20 cellular contexts compared by ENCODE assay signal in the genomic region with DNA sequence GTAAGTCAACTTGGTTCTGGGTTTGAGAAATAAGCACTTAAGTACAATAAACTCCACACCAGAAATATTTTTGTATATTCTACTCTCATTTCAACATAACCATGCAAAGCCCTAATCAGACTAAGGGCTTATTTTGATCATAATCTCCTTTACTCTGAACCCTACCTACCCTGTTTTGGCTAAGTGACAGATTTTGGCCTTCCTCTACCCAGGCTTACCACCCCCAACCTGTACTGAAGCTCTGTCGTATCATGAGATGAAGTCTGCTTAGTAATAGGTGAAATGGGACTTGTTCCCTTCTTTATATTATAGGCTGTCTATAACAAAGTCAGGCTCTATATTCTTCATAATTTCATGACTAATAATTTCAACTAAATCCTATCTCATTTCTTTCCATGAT.
DNase-seq lines count a peak whose midpoint lies in the region; ATAC-seq and TF ChIP-seq lines count a peak whose summit lies in the region.
"Had no signal": no experiment of that assay in that cellular context is flagged by ENCODE, and none has a peak within 500 bp of the region (broad histone marks: within the 10 kb centered on the region; RNA-seq: fewer than 3 reads in every experiment).

No MANE protein-coding gene starts in this region.

- H3K9me3 ChIP-seq in CD4-positive, CD25-positive, alpha-beta regulatory T cell (ENCODE audit: control insufficient read depth in 2 of 2, low read length in 2 of 2), result no peaks in the 10 kb centered on the region
- H3K9me3 ChIP-seq: colonic mucosa, pancreas, sigmoid colon, SJSA1, testis had no signal

- H3K27me3 Mint-ChIP-seq in T-helper 1 cell treated with Interleukin-12 subunit alpha and Interleukin-12 subunit beta and Interleukin-4 antibody, amounts not matched to agents 30 μg/mL and 1 μg/mL, for 36 hours (ENCODE audit: low read depth), result no peaks in the 10 kb centered on the region
- H3K27me3 Mint-ChIP-seq in CD4-positive, CD25-positive, alpha-beta regulatory T cell, result no peaks in the 10 kb centered on the region
- H3K27me3 Mint-ChIP-seq in glutamatergic neuron (ENCODE audit: unreplicated experiment), result peaks cover 2% of the 10 kb centered on the region
- H3K27me3 Mint-ChIP-seq in stimulated activated memory B cell treated with anti-CD40 and anti-IgM and Interleukin-4, amounts not matched to agents 10 μg/mL and 1 μg/mL and 100 μg/mL, for 72 hours, result no peaks in the 10 kb centered on the region
- H3K27me3 Mint-ChIP-seq: activated B cell treated with CpG ODN at 0.5 μM for 24 hours; activated T-helper 17 cell treated with anti-CD3 and anti-CD28 coated beads, Interleukin-2, amount 50 U/mL, for 72 hours had no signal

- H3K27me3 ChIP-seq in CD4-positive, CD25-positive, alpha-beta regulatory T cell (ENCODE audit: control insufficient read depth, insufficient read depth, low read length), result no peaks in the 10 kb centered on the region
- H3K27me3 ChIP-seq: colonic mucosa, pancreas, sigmoid colon, SJSA1, testis had no signal

- no peak overlapping the region for H3K27ac ChIP-seq in CD4-positive, CD25-positive, alpha-beta regulatory T cell (ENCODE audit: insufficient read depth, low read length, poor library complexity, severe bottlenecking)
- H3K27ac ChIP-seq: GM23248, SJSA1, testis had no signal

- H3K4me1 Mint-ChIP-seq in T-helper 1 cell treated with Interleukin-12 subunit alpha and Interleukin-12 subunit beta and Interleukin-4 antibody, amounts not matched to agents 30 μg/mL and 1 μg/mL, for 36 hours (ENCODE audit: low read depth), result peaks cover 29% of the 10 kb centered on the region
- H3K4me1 Mint-ChIP-seq in CD4-positive, CD25-positive, alpha-beta regulatory T cell, result peaks cover 0 to 28% (median 21%) of the 10 kb centered on the region in 4 donors
- H3K4me1 Mint-ChIP-seq in glutamatergic neuron (ENCODE audit: low read depth, unreplicated experiment), result peaks cover 38% of the 10 kb centered on the region
- peaks cover 24% of the 10 kb centered on the region for H3K4me1 Mint-ChIP-seq in stimulated activated memory B cell treated with anti-CD40 and anti-IgM and Interleukin-4, amounts not matched to agents 10 μg/mL and 1 μg/mL and 100 μg/mL, for 72 hours

- peak overlapping the region; percentile 12 for H3K27ac Mint-ChIP-seq in T-helper 1 cell treated with Interleukin-12 subunit alpha and Interleukin-12 subunit beta and Interleukin-4 antibody, amounts not matched to agents 30 μg/mL and 1 μg/mL, for 36 hours
- H3K27ac Mint-ChIP-seq in CD4-positive, CD25-positive, alpha-beta regulatory T cell, result no peak overlapping the region
- peak overlapping the region; percentile 41 for H3K27ac Mint-ChIP-seq in glutamatergic neuron (ENCODE audit: unreplicated experiment)
- no peak overlapping the region for H3K27ac Mint-ChIP-seq in stimulated activated memory B cell treated with anti-CD40 and anti-IgM and Interleukin-4, amounts not matched to agents 10 μg/mL and 1 μg/mL and 100 μg/mL, for 72 hours
- H3K27ac Mint-ChIP-seq: activated B cell treated with CpG ODN at 0.5 μM for 24 hours; activated T-helper 17 cell treated with anti-CD3 and anti-CD28 coated beads, Interleukin-2, amount 50 U/mL, for 72 hours; CD14-positive monocyte; natural killer cell had no signal

- peaks cover 8% of the 10 kb centered on the region for H3K36me3 Mint-ChIP-seq in T-helper 1 cell treated with Interleukin-12 subunit alpha and Interleukin-12 subunit beta and Interleukin-4 antibody, amounts not matched to agents 30 μg/mL and 1 μg/mL, for 36 hours (ENCODE audit: low read depth)
- H3K36me3 Mint-ChIP-seq in CD4-positive, CD25-positive, alpha-beta regulatory T cell, result peaks cover 2% of the 10 kb centered on the region
- H3K36me3 Mint-ChIP-seq in glutamatergic neuron (ENCODE audit: unreplicated experiment), result no peaks in the 10 kb centered on the region
- H3K36me3 Mint-ChIP-seq in stimulated activated memory B cell treated with anti-CD40 and anti-IgM and Interleukin-4, amounts not matched to agents 10 μg/mL and 1 μg/mL and 100 μg/mL, for 72 hours, result no peaks in the 10 kb centered on the region
- H3K36me3 Mint-ChIP-seq: natural killer cell had no signal

- peak overlapping the region; percentile 84 for H3K4me3 ChIP-seq in CD4-positive, CD25-positive, alpha-beta regulatory T cell (ENCODE audit: low read depth, low read length)
- H3K4me3 ChIP-seq: GM23248, testis had no signal

- ATAC-seq in CD4-positive, CD25-positive, alpha-beta regulatory T cell (ENCODE audit: low read depth in 2 of 2), result no peak
- no peak for ATAC-seq in stimulated activated memory B cell treated with anti-CD40 and anti-IgM and Interleukin-4, amounts not matched to agents 10 μg/mL and 1 μg/mL and 100 μg/mL, for 72 hours
- ATAC-seq in GM18861 (IDR thresholded peaks at IDR 0.05; ENCODE audit: unreplicated experiment), result no peak
- ATAC-seq: left cardiac atrium, natural killer cell had no signal

- no peaks in the 10 kb centered on the region for H3K9me3 Mint-ChIP-seq in T-helper 1 cell treated with Interleukin-12 subunit alpha and Interleukin-12 subunit beta and Interleukin-4 antibody, amounts not matched to agents 30 μg/mL and 1 μg/mL, for 36 hours
- peaks cover 0 to 1% (median 0%) of the 10 kb centered on the region in 7 donors for H3K9me3 Mint-ChIP-seq in CD4-positive, CD25-positive, alpha-beta regulatory T cell
- no peaks in the 10 kb centered on the region for H3K9me3 Mint-ChIP-seq in glutamatergic neuron (ENCODE audit: unreplicated experiment)
- H3K9me3 Mint-ChIP-seq in stimulated activated memory B cell treated with anti-CD40 and anti-IgM and Interleukin-4, amounts not matched to agents 10 μg/mL and 1 μg/mL and 100 μg/mL, for 72 hours, result no peaks in the 10 kb centered on the region
- H3K9me3 Mint-ChIP-seq: activated B cell treated with CpG ODN at 0.5 μM for 24 hours; activated T-helper 17 cell treated with anti-CD3 and anti-CD28 coated beads, Interleukin-2, amount 50 U/mL, for 72 hours; CD14-positive monocyte; natural killer cell had no signal

- peaks cover 26% of the 10 kb centered on the region for H3K4me1 ChIP-seq in CD4-positive, CD25-positive, alpha-beta regulatory T cell (ENCODE audit: control insufficient read depth, insufficient read depth, low read length, poor library complexity, severe bottlenecking)

- H3K36me3 ChIP-seq in CD4-positive, CD25-positive, alpha-beta regulatory T cell (ENCODE audit: control insufficient read depth, insufficient read depth, low read length), result no peaks in the 10 kb centered on the region
- H3K36me3 ChIP-seq: colonic mucosa, pancreas, sigmoid colon, SJSA1 had no signal

- DNase-seq in T-helper 1 cell (no peak), NCI-H82 (lab: John Stamatoyannopoulos, UW) (peak; percentile 96), glutamatergic neuron (no peak), GM03348 (ENCODE audit: low spot score) (no peak)
- no peak for DNase-seq in CD4-positive, CD25-positive, alpha-beta regulatory T cell
- DNase-seq: activated B cell treated with CpG ODN at 0.5 μM for 24 hours, colonic mucosa, GM23248, left cardiac atrium, MV-4-11, natural killer cell, pancreas, sigmoid colon, testis had no signal

- H3K4me3 Mint-ChIP-seq in T-helper 1 cell treated with Interleukin-12 subunit alpha and Interleukin-12 subunit beta and Interleukin-4 antibody, amounts not matched to agents 30 μg/mL and 1 μg/mL, for 36 hours, result no peak overlapping the region
- peak overlapping the region in 1 of 4 donors; percentile 53 for H3K4me3 Mint-ChIP-seq in CD4-positive, CD25-positive, alpha-beta regulatory T cell
- H3K4me3 Mint-ChIP-seq in glutamatergic neuron (ENCODE audit: unreplicated experiment), result no peak overlapping the region
- no peak overlapping the region for H3K4me3 Mint-ChIP-seq in stimulated activated memory B cell treated with anti-CD40 and anti-IgM and Interleukin-4, amounts not matched to agents 10 μg/mL and 1 μg/mL and 100 μg/mL, for 72 hours
- H3K4me3 Mint-ChIP-seq: activated B cell treated with CpG ODN at 0.5 μM for 24 hours; activated T-helper 17 cell treated with anti-CD3 and anti-CD28 coated beads, Interleukin-2, amount 50 U/mL, for 72 hours; CD14-positive monocyte; natural killer cell had no signal

- TF ChIP-seq CTCF in glutamatergic neuron (IDR thresholded peaks at IDR 0.05; ENCODE audit: partially characterized antibody, unreplicated experiment), result no peak

Comparison
In these comparisons a context has a peak if more than half of its experiments do, and no peak if none do; other contexts are left out.
1. H3K27ac Mint-ChIP-seq: peak in T-helper 1 cell treated with Interleukin-12 subunit alpha and Interleukin-12 subunit beta and Interleukin-4 antibody, amounts not matched to agents 30 μg/mL and 1 μg/mL, for 36 hours (single experiment) and glutamatergic neuron (single experiment); none in CD4-positive, CD25-positive, alpha-beta regulatory T cell (0 of 3) and stimulated activated memory B cell treated with anti-CD40 and anti-IgM and Interleukin-4, amounts not matched to agents 10 μg/mL and 1 μg/mL and 100 μg/mL, for 72 hours (single experiment).